Comparison of ENCODE assay signal across 15 cellular contexts in genomic region chr2:179022685-179023084, GRCh38. TPM values are rescaled to one million over a fixed set of nuclear protein-coding genes. Genes with fewer than 3 reads are reported as not detected.
"Had no signal": no experiment of that assay in that cellular context is flagged by ENCODE, and none has a peak within 500 bp of the region (broad histone marks: within the 10 kb centered on the region; RNA-seq: fewer than 3 reads in every experiment).

No MANE protein-coding gene starts in this region.

- H3K4me1 ChIP-seq: esophagus squamous epithelium, foreskin keratinocyte, thyroid gland had no signal

- H3K27ac Mint-ChIP-seq: activated CD4-positive, alpha-beta memory T cell treated with anti-CD3 and anti-CD28 coated beads, Interleukin-2, amount 10 ng/mL, durations not matched to agents 7 days and 5 days had no signal

- H3K27me3 ChIP-seq: esophagus squamous epithelium, foreskin keratinocyte, thyroid gland had no signal

- DNase-seq: activated CD4-positive, alpha-beta memory T cell treated with anti-CD3 and anti-CD28 coated beads, Interleukin-2, amount 10 ng/mL, durations not matched to agents 7 days and 5 days; activated gamma-delta T cell treated with Interleukin-2 at 50 U/mL for 16 hours; activated T-cell treated with anti-CD3 and anti-CD28 coated beads, Interleukin-2, amount 50 U/mL, for 48 hours; esophagus squamous epithelium; foreskin keratinocyte; stimulated activated CD4-positive, alpha-beta T cell treated with anti-CD3 and anti-CD28 coated beads, Interleukin-15, amount 100 ng/mL, for 24 hours; stimulated activated CD4-positive, alpha-beta T cell treated with anti-CD3 and anti-CD28 coated beads, Interleukin-4, amount 100 ng/mL, for 4 hours; T-helper 9 cell; thyroid gland had no signal

- H3K4me3 ChIP-seq: esophagus squamous epithelium, thyroid gland had no signal

- H3K36me3 ChIP-seq: esophagus squamous epithelium, thyroid gland had no signal

- ATAC-seq: foreskin keratinocyte, left lobe of liver had no signal

- H3K27ac ChIP-seq: esophagus squamous epithelium, foreskin keratinocyte, thyroid gland had no signal

- H3K9me3 ChIP-seq: thyroid gland had no signal

- H3K4me1 Mint-ChIP-seq: activated CD4-positive, alpha-beta memory T cell treated with anti-CD3 and anti-CD28 coated beads, Interleukin-2, amount 10 ng/mL, durations not matched to agents 7 days and 5 days; neural crest cell had no signal

- FAIRE-seq: astrocyte, colon, urothelium cell line had no signal

- H3K4me3 Mint-ChIP-seq: activated CD4-positive, alpha-beta memory T cell treated with anti-CD3 and anti-CD28 coated beads, Interleukin-2, amount 10 ng/mL, durations not matched to agents 7 days and 5 days; neural crest cell had no signal

RNA-seq across cellular contexts. Expression of gene CCDC141, which starts 27.3 kb away (rescaled TPM):
- total RNA-seq: foreskin keratinocyte, neural crest cell, osteocyte had no signal
- polyA plus RNA-seq: foreskin keratinocyte had no signal
